Comparison of ENCODE assay signal across 8 cellular contexts in the genomic region with DNA sequence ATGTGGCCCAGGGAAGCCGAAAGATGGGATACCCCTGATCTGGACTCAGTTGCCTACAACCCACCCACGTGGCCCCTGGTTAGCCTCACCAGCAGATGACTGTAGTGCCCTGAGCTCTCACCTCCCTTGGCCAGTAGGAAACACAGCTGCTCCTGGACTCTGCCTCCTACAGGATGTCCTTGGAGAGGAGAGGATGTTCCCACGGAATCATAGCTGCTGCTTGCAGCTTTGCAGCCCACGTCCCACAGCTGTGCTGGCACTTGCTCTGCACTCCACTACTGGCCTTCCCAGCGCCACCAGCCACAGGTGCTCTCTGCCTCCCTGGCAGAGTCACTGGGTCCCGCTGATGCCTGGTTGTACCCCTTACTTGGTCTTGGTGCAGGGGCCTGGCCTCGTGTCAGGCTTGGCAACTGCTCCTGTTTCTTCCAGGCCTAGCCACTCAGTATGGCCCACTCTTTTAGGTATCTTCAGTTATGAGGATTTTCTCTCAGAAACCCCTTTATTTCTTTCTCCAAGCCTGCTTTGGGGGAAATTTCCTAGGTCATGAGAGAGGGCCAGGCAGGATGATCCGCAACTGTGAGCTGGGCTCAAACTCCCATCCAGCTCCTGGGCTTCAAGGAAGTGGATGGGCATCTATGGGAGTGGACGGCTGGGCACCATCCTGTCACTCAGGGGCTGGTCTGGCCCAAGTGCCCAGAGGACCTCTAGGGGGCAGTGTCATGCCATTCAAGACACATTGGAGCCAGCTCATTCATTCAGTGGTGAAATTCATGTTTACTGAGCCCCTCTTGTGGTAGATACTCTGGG. TPM values are rescaled to one million over a fixed set of nuclear protein-coding genes. Genes with fewer than 3 reads are reported as not detected.
DNase-seq lines count a peak whose midpoint lies in the region; ATAC-seq and TF ChIP-seq lines count a peak whose summit lies in the region.

No MANE protein-coding gene starts in this region.

- H3K27ac Mint-ChIP-seq in WTC11, result peak overlapping the region; percentile 3; the same call in 1 of the 2 replicates

- H3K9me3 Mint-ChIP-seq in WTC11, result no peaks in the 10 kb centered on the region

- no peaks in the 10 kb centered on the region for H3K4me1 ChIP-seq in Karpas-422 (ENCODE audit: low read length)

- H3K27me3 ChIP-seq in Karpas-422 (ENCODE audit: low read length), result no peaks in the 10 kb centered on the region

- no peak overlapping the region for H3K27ac ChIP-seq in Karpas-422 (ENCODE audit: low read length)

- H3K4me3 ChIP-seq in Karpas-422 (ENCODE audit: low read length) (no peak overlapping the region), cardiac fibroblast (replicated peaks in 1 of 2; ENCODE audit: low read depth in 2 of 2, low read length in 2 of 2) (no peak overlapping the region)

- no peaks in the 10 kb centered on the region for H3K9me2 ChIP-seq in Karpas-422 (replicated peaks; ENCODE audit: insufficient read depth, low read length)

- H3K9ac ChIP-seq in Karpas-422 (ENCODE audit: low read length), result no peak overlapping the region

- H3K36me3 ChIP-seq in Karpas-422 (ENCODE audit: insufficient read depth, low read length), result no peaks in the 10 kb centered on the region

- DNase-seq in GDM1 (lab: John Stamatoyannopoulos, UW), result peak; percentile 30
- DNase-seq in Karpas-422, result peak; percentile 86
- peak; percentile 77 for DNase-seq in WTC11 (ENCODE audit: low spot score)
- peak; percentile 71 to 77 for DNase-seq in cardiac fibroblast (ENCODE audit: low read depth in 2 of 2)
- peak; percentile 83 for DNase-seq in left kidney (ENCODE audit: low read depth, low spot score)
- peak in 2 of 3 donors; percentile 44 to 46 for DNase-seq in stimulated activated CD4-positive, alpha-beta T cell treated with anti-CD3 and anti-CD28 coated beads, TNF-alpha, amount 100 ng/mL, for 1 hour (ENCODE audit: low read depth in 3 of 3, low spot score in 1 of 3)
- DNase-seq in NCI-H2196 treated with DMSO at 0.1 percent for 48 hours (lab: John Stamatoyannopoulos, UW; ENCODE audit: unreplicated experiment), result no peak

- TF ChIP-seq CTCF in WTC11 (IDR thresholded peaks at IDR 0.05) (peak; percentile 78), cardiac fibroblast (IDR thresholded peaks at IDR 0.05; ENCODE audit: low read depth, low read length) (peak; percentile 83)

- H3K79me2 ChIP-seq in Karpas-422 (ENCODE audit: low read length), result no peaks in the 10 kb centered on the region

- peak; percentile 87 for ATAC-seq in GM21528 (IDR thresholded peaks at IDR 0.05; ENCODE audit: low FRiP score, unreplicated experiment)
- ATAC-seq in WTC11, result peak; percentile 95

- H4K20me1 ChIP-seq in Karpas-422 (ENCODE audit: insufficient read depth, low read depth, low read length), result no peaks in the 10 kb centered on the region

- H2AFZ ChIP-seq in Karpas-422 (ENCODE audit: low read length), result no peak overlapping the region

- peaks cover 13% of the 10 kb centered on the region for H3K4me1 Mint-ChIP-seq in WTC11

- no peaks in the 10 kb centered on the region for H3K9me3 ChIP-seq in Karpas-422 (ENCODE audit: low read length)

- CTCF ChIA-PET in WTC11 (lab: Charles Lee), result interaction anchor here (0.5 to 2.7 kb wide), 53 partner anchors 7 to 762 kb away, joined by 3 to 61 read pairs (median 5); a partner anchor contains a TSS

- POLR2A ChIA-PET in WTC11 (lab: Charles Lee), result interaction anchor here (0.9 kb wide), 1 partner anchor 23 kb away, joined by 3 read pairs; no protein-coding TSS in a partner anchor

- no peak overlapping the region for H3K4me3 Mint-ChIP-seq in WTC11

- H3K4me2 ChIP-seq in Karpas-422 (ENCODE audit: low read depth, low read length, poor library complexity, severe bottlenecking), result no peak overlapping the region

- H3K36me3 Mint-ChIP-seq in WTC11, result peaks cover 6% of the 10 kb centered on the region

- H3K27me3 Mint-ChIP-seq in WTC11 (ENCODE audit: low read depth), result peaks cover 2% of the 10 kb centered on the region; the same call in 1 of the 2 replicates

TF ChIP-seq in WTC11, 78 proteins besides CTCF, POLR2A, EP300 and RAD21:
- no peak for TF ChIP-seq ZNF219 (CRISPR knock-in tag; IDR thresholded peaks at IDR 0.05; ENCODE audit: borderline replicate concordance)
- TF ChIP-seq ZNF416 (CRISPR knock-in tag; IDR thresholded peaks at IDR 0.05), result no peak

RNA-seq across cellular contexts. Expression of a gene that starts 16.3 kb away (rescaled TPM):
- total RNA-seq in Karpas-422 (2014; rRNA removed; shearing (Covaris generic); ENCODE audit: low replicate concordance), result 9.7 and 19.9 TPM in 2 replicates
- 4.7 to 5.9 TPM (median 4.7 TPM) in 3 replicates for total RNA-seq in WTC11 (2021)

RNA-seq across cellular contexts. Expression of a gene that starts 55.1 kb away (rescaled TPM):
- 0.89 and 2.2 TPM in 2 replicates for total RNA-seq in Karpas-422 (2014; rRNA removed; shearing (Covaris generic); ENCODE audit: low replicate concordance)
- 29.9 to 33.3 TPM (median 32.6 TPM) in 3 replicates for total RNA-seq in WTC11 (2021)
